In the genomic region with DNA sequence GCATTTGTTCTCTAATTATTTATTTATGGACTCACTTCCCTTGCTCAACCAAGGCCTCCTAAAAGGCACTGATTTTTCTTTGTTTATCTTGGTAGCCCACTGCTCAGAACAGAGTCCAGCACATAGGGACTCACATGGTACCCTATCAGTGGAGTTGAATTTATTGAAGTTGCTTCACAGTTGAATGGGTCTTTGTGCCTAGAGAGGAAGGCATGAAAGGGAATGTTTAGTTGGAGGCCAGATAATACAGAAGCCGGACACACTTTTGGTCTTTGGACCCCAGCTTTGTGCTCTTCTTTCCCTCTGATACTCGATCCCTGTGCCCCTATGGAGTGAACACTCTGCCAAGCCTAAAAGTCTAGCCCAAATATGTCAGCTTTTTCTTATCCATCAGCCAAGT, we compare ENCODE assay signal across 1 cellular context.
TF ChIP-seq lines count a peak whose summit lies in the region.

No MANE protein-coding gene starts in this region.

TF ChIP-seq in HepG2, 621 proteins besides CTCF, POLR2A, EP300 and RAD21 (continued from another document and continues in another):
- TF ChIP-seq, protein P1, sequence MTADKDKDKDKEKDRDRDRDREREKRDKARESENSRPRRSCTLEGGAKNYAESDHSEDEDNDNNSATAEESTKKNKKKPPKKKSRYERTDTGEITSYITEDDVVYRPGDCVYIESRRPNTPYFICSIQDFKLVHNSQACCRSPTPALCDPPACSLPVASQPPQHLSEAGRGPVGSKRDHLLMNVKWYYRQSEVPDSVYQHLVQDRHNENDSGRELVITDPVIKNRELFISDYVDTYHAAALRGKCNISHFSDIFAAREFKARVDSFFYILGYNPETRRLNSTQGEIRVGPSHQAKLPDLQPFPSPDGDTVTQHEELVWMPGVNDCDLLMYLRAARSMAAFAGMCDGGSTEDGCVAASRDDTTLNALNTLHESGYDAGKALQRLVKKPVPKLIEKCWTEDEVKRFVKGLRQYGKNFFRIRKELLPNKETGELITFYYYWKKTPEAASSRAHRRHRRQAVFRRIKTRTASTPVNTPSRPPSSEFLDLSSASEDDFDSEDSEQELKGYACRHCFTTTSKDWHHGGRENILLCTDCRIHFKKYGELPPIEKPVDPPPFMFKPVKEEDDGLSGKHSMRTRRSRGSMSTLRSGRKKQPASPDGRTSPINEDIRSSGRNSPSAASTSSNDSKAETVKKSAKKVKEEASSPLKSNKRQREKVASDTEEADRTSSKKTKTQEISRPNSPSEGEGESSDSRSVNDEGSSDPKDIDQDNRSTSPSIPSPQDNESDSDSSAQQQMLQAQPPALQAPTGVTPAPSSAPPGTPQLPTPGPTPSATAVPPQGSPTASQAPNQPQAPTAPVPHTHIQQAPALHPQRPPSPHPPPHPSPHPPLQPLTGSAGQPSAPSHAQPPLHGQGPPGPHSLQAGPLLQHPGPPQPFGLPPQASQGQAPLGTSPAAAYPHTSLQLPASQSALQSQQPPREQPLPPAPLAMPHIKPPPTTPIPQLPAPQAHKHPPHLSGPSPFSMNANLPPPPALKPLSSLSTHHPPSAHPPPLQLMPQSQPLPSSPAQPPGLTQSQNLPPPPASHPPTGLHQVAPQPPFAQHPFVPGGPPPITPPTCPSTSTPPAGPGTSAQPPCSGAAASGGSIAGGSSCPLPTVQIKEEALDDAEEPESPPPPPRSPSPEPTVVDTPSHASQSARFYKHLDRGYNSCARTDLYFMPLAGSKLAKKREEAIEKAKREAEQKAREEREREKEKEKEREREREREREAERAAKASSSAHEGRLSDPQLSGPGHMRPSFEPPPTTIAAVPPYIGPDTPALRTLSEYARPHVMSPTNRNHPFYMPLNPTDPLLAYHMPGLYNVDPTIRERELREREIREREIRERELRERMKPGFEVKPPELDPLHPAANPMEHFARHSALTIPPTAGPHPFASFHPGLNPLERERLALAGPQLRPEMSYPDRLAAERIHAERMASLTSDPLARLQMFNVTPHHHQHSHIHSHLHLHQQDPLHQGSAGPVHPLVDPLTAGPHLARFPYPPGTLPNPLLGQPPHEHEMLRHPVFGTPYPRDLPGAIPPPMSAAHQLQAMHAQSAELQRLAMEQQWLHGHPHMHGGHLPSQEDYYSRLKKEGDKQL (CRISPR knock-in tag; IDR thresholded peaks at IDR 0.05; ENCODE audit: low read depth), result no peak
- TF ChIP-seq, protein P2, sequence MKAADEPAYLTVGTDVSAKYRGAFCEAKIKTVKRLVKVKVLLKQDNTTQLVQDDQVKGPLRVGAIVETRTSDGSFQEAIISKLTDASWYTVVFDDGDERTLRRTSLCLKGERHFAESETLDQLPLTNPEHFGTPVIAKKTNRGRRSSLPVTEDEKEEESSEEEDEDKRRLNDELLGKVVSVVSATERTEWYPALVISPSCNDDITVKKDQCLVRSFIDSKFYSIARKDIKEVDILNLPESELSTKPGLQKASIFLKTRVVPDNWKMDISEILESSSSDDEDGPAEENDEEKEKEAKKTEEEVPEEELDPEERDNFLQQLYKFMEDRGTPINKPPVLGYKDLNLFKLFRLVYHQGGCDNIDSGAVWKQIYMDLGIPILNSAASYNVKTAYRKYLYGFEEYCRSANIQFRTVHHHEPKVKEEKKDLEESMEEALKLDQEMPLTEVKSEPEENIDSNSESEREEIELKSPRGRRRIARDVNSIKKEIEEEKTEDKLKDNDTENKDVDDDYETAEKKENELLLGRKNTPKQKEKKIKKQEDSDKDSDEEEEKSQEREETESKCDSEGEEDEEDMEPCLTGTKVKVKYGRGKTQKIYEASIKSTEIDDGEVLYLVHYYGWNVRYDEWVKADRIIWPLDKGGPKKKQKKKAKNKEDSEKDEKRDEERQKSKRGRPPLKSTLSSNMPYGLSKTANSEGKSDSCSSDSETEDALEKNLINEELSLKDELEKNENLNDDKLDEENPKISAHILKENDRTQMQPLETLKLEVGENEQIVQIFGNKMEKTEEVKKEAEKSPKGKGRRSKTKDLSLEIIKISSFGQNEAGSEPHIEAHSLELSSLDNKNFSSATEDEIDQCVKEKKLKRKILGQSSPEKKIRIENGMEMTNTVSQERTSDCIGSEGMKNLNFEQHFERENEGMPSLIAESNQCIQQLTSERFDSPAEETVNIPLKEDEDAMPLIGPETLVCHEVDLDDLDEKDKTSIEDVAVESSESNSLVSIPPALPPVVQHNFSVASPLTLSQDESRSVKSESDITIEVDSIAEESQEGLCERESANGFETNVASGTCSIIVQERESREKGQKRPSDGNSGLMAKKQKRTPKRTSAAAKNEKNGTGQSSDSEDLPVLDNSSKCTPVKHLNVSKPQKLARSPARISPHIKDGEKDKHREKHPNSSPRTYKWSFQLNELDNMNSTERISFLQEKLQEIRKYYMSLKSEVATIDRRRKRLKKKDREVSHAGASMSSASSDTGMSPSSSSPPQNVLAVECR (CRISPR knock-in tag; IDR thresholded peaks at IDR 0.05; ENCODE audit: borderline replicate concordance), result no peak
- TF ChIP-seq HNRNPK (IDR thresholded peaks at IDR 0.05; ENCODE audit: low read depth, low read length, poor library complexity, severe bottlenecking) (no peak), ZNF616 (CRISPR knock-in tag; IDR thresholded peaks at IDR 0.05; ENCODE audit: low read depth) (no peak), CHD2 (IDR thresholded peaks at IDR 0.05; ENCODE audit: low read depth, low read length) (no peak), MYNN (CRISPR knock-in tag; IDR thresholded peaks at IDR 0.05; ENCODE audit: low read depth) (no peak), RFX1 (IDR thresholded peaks at IDR 0.05) (no peak), ZMYM3 (CRISPR knock-in tag; IDR thresholded peaks at IDR 0.05) (no peak), JDP2 (CRISPR knock-in tag; IDR thresholded peaks at IDR 0.05; ENCODE audit: borderline replicate concordance) (no peak), ZNF121 (CRISPR knock-in tag; IDR thresholded peaks at IDR 0.05) (no peak), AGO1 (IDR thresholded peaks at IDR 0.05; ENCODE audit: low read depth, low read length, poor library complexity, severe bottlenecking) (no peak), MZF1 (CRISPR knock-in tag; IDR thresholded peaks at IDR 0.05; ENCODE audit: borderline replicate concordance) (no peak), HIC2 (CRISPR knock-in tag; IDR thresholded peaks at IDR 0.05; ENCODE audit: low read depth) (no peak), NKX3-1 (CRISPR knock-in tag; IDR thresholded peaks at IDR 0.05) (no peak), ARID5B (CRISPR knock-in tag; IDR thresholded peaks at IDR 0.05) (peak; percentile 36; the same call in 1 of the 2 replicates), LCORL (IDR thresholded peaks at IDR 0.05) (no peak), LCORL (CRISPR knock-in tag; IDR thresholded peaks at IDR 0.05) (peak; percentile 35; the same call in 1 of the 2 replicates), ZNF746 (CRISPR knock-in tag; IDR thresholded peaks at IDR 0.05) (no peak), ZNF777 (CRISPR knock-in tag; IDR thresholded peaks at IDR 0.05) (no peak), ZNF382 (CRISPR knock-in tag; IDR thresholded peaks at IDR 0.05; ENCODE audit: borderline replicate concordance) (no peak), DDIT3 (CRISPR knock-in tag; IDR thresholded peaks at IDR 0.05) (no peak)
- TF ChIP-seq, protein P3, sequence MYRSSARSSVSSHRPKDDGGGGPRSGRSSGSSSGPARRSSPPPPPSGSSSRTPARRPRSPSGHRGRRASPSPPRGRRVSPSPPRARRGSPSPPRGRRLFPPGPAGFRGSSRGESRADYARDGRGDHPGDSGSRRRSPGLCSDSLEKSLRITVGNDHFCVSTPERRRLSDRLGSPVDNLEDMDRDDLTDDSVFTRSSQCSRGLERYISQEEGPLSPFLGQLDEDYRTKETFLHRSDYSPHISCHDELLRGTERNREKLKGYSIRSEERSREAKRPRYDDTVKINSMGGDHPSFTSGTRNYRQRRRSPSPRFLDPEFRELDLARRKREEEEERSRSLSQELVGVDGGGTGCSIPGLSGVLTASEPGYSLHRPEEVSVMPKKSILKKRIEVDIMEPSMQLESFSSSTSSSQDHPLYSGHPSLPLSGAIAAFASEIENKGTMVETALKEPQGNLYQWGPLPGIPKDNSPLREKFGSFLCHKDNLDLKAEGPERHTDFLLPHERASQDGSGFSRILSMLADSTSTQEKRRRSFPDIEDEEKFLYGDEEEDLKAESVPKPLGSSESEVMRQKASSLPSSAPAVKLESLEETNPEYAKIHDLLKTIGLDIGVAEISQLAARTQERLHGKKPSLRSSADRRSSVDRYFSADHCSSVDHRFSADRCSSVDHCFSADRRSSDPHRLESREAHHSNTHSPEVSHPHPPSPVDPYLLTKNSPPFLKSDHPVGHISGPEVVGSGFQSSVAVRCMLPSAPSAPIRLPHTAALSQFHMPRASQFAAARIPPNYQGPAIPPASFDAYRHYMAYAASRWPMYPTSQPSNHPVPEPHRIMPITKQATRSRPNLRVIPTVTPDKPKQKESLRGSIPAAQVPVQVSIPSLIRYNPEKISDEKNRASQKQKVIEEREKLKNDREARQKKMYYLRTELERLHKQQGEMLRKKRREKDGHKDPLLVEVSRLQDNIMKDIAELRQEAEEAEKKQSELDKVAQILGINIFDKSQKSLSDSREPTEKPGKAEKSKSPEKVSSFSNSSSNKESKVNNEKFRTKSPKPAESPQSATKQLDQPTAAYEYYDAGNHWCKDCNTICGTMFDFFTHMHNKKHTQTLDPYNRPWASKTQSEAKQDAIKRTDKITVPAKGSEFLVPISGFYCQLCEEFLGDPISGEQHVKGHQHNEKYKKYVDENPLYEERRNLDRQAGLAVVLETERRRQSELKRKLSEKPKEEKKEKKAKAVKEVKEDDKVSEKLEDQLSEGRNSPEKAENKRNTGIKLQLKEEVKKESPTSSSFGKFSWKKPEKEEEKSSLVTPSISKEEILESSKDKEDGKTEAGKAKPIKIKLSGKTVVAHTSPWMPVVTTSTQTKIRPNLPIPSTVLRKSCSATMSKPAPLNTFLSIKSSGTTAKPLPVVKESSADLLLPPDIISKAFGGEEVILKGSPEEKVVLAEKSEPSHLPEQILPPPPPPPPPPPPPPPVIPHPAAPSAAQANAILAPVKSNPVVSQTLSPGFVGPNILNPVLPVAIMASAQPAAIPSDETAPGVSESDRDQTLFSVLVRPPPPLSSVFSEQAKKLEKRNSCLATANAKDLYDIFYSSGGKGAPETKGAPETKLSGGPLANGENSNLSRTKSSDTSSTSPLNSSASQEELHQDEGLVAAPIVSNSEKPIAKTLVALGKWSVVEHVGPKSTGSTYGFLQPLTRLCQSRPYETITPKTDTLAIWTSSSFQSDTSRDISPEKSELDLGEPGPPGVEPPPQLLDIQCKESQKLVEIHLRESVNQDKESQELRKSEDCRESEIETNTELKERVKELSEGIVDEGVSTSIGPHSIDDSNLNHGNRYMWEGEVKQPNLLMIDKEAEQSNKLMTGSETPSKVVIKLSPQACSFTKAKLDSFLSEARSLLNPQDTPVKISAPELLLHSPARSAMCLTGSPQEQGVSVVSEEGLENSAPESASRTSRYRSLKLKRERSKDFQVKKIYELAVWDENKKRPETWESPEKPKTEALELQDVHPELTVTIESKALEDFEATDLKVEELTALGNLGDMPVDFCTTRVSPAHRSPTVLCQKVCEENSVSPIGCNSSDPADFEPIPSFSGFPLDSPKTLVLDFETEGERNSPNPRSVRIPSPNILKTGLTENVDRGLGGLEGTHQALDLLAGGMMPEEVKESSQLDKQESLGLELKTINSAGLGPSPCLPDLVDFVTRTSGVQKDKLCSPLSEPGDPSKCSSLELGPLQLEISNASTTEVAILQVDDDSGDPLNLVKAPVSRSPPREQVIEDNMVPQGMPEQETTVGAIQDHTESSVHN (CRISPR knock-in tag; IDR thresholded peaks at IDR 0.05), result no peak
- TF ChIP-seq, protein P4, sequence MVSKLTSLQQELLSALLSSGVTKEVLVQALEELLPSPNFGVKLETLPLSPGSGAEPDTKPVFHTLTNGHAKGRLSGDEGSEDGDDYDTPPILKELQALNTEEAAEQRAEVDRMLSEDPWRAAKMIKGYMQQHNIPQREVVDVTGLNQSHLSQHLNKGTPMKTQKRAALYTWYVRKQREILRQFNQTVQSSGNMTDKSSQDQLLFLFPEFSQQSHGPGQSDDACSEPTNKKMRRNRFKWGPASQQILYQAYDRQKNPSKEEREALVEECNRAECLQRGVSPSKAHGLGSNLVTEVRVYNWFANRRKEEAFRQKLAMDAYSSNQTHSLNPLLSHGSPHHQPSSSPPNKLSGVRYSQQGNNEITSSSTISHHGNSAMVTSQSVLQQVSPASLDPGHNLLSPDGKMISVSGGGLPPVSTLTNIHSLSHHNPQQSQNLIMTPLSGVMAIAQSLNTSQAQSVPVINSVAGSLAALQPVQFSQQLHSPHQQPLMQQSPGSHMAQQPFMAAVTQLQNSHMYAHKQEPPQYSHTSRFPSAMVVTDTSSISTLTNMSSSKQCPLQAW (CRISPR knock-in tag; IDR thresholded peaks at IDR 0.05), result no peak
- TF ChIP-seq, protein P5, sequence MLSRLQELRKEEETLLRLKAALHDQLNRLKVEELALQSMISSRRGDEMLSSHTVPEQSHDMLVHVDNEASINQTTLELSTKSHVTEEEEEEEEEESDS (CRISPR knock-in tag; IDR thresholded peaks at IDR 0.05; ENCODE audit: borderline replicate concordance), result no peak
